In the genomic region with DNA sequence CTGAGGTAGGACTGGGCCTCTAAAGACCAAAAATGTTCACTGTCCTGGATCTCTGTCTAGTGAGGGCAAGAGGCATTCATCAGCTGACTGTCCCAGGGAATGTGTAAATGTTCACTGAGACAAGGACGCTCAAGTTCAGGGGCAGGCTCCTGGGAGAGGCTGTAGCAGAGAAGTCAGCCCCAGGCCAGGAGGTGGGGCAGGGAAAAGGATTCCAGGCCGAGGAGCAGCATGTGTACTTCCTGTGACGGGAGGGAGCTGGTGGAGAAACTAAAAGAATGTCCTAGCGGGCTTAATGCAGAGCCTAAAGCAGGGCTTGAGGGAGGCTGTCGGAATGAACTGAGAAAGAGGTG, we compare ENCODE assay signal across 14 cellular contexts.
A peak's percentile ranks its signal among the peaks of the same experiment; 100 is the strongest.
DNase-seq lines count a peak whose midpoint lies in the region; ATAC-seq, FAIRE-seq and TF ChIP-seq lines count a peak whose summit lies in the region.
"Had no signal": no experiment of that assay in that cellular context is flagged by ENCODE, and none has a peak within 500 bp of the region (broad histone marks: within the 10 kb centered on the region; RNA-seq: fewer than 3 reads in every experiment).

No MANE protein-coding gene starts in this region.

- no peak overlapping the region; the same call in 1 of the 2 replicates for H2AFZ ChIP-seq in GM23338

- peaks cover 28% of the 10 kb centered on the region for H3K4me1 ChIP-seq in GM23338 (ENCODE audit: insufficient read depth)
- peaks cover 4% of the 10 kb centered on the region for H3K4me1 ChIP-seq in suprapubic skin

- H3F3A ChIP-seq in GM23338 (replicated peaks; ENCODE audit: low read depth): no peaks in the 10 kb centered on the region

- H3K9me3 Mint-ChIP-seq in GM23338: peaks cover 19% of the 10 kb centered on the region
- H3K9me3 Mint-ChIP-seq: IgD-negative memory B cell; stimulated activated naive CD8-positive, alpha-beta T cell treated with anti-CD3 and anti-CD28 coated beads, Interleukin-15, amount 100 ng/mL, for 72 hours had no signal

- H3K27me3 Mint-ChIP-seq in GM23338 (ENCODE audit: insufficient read depth, low read depth, poor library complexity): peaks cover 2% of the 10 kb centered on the region

- intact Hi-C loops in left cardiac atrium (cut with DNase I) (no loop called here), sciatic nerve (cut with DNase I) (no loop called here)

- H3K27me3 ChIP-seq in GM23338 (ENCODE audit: insufficient read depth): no peaks in the 10 kb centered on the region
- H3K27me3 ChIP-seq in bronchial epithelial cell (ENCODE audit: control insufficient read depth, insufficient read depth, low read length): no peaks in the 10 kb centered on the region
- H3K27me3 ChIP-seq in suprapubic skin: no peaks in the 10 kb centered on the region

- ATAC-seq in GM23338 (peak; percentile 56), left cardiac atrium (peak; percentile 60 to 63), sciatic nerve (peak; percentile 89)
- ATAC-seq: activated CD4-positive, CD25-positive, alpha-beta regulatory T cell treated with anti-CD3 and anti-CD28 coated beads, Interleukin-2, amount 50 U/mL, for 24 hours had no signal

- TF ChIP-seq CTCF in GM23338 (conservative IDR thresholded peaks at IDR 0.05; ENCODE audit: low read depth in 2 of 2): no peak
- no peak for TF ChIP-seq CTCF in bronchial epithelial cell (IDR thresholded peaks at IDR 0.05; ENCODE audit: insufficient read depth, low read length, severe bottlenecking)
- no peak for TF ChIP-seq CTCF in suprapubic skin (IDR thresholded peaks at IDR 0.05)

- no peak for FAIRE-seq in bronchial epithelial cell (lab: Jason Lieb, UNC)

- H4K20me1 ChIP-seq in GM23338 (replicated peaks; ENCODE audit: insufficient read depth): no peaks in the 10 kb centered on the region

- no peak for TF ChIP-seq EP300 in suprapubic skin (IDR thresholded peaks at IDR 0.05)

- 29% methylated on average over 5 of the region's 5 CpGs for WGBS in suprapubic skin

- H3K9me2 ChIP-seq in GM23338 (ENCODE audit: insufficient read depth): 0 out of 2 replicates have a peak, but pooled peaks cover 3% of the 10 kb centered on the region

- H3K36me3 ChIP-seq in GM23338 (ENCODE audit: insufficient read depth) (no peaks in the 10 kb centered on the region; the same call in 1 of the 2 replicates), bronchial epithelial cell (ENCODE audit: control insufficient read depth, insufficient read depth, low read length) (no peaks in the 10 kb centered on the region), suprapubic skin (no peaks in the 10 kb centered on the region)

- H3K79me2 ChIP-seq in GM23338 (replicated peaks; ENCODE audit: insufficient read depth): no peaks in the 10 kb centered on the region

- H3K27ac Mint-ChIP-seq in GM23338: no peak overlapping the region; the same call in 1 of the 2 replicates
- H3K27ac Mint-ChIP-seq: IgD-negative memory B cell had no signal

- H3K36me3 Mint-ChIP-seq in GM23338 (ENCODE audit: low read depth): peaks cover 10% of the 10 kb centered on the region
- H3K36me3 Mint-ChIP-seq: IgD-negative memory B cell had no signal

- TF ChIP-seq POLR2A in suprapubic skin (IDR thresholded peaks at IDR 0.05): no peak

- peak overlapping the region; percentile 2; the same call in 1 of the 3 replicates for H3K4me3 Mint-ChIP-seq in GM23338
- H3K4me3 Mint-ChIP-seq: IgD-negative memory B cell; nephron; stimulated activated naive CD8-positive, alpha-beta T cell treated with anti-CD3 and anti-CD28 coated beads, Interleukin-15, amount 100 ng/mL, for 72 hours had no signal

- no peaks in the 10 kb centered on the region for H3K9me3 ChIP-seq in suprapubic skin

- H3K27ac ChIP-seq in GM23338 (ENCODE audit: low read depth) (no peak overlapping the region), suprapubic skin (no peak overlapping the region)

- peak overlapping the region; percentile 20; the same call in 1 of the 2 replicates for H3K4me2 ChIP-seq in GM23338

- H3K4me3 ChIP-seq in GM23338: no peak overlapping the region
- no peak overlapping the region for H3K4me3 ChIP-seq in bronchial epithelial cell (ENCODE audit: low read depth, low read length)
- no peak overlapping the region for H3K4me3 ChIP-seq in suprapubic skin

- H3K4me1 Mint-ChIP-seq in GM23338: peaks cover 36% of the 10 kb centered on the region
- H3K4me1 Mint-ChIP-seq: stimulated activated naive CD8-positive, alpha-beta T cell treated with anti-CD3 and anti-CD28 coated beads, Interleukin-15, amount 100 ng/mL, for 72 hours had no signal

- DNase-seq in GM23338 (ENCODE audit: low spot score) (peak; percentile 37), bronchial epithelial cell (ENCODE audit: low read depth) (peak; percentile 31), left cardiac atrium (no peak), sciatic nerve (ENCODE audit: low spot score) (no peak), NK-92 (lab: John Stamatoyannopoulos, UW; ENCODE audit: unreplicated experiment) (no peak), suprapubic skin (ENCODE audit: low spot score in 2 of 2) (no peak), COLO829 (ENCODE audit: low spot score) (no peak), NCI-H1105 (lab: John Stamatoyannopoulos, UW) (no peak)
- DNase-seq: cortex of kidney; DMS53; stimulated activated naive CD8-positive, alpha-beta T cell treated with anti-CD3 and anti-CD28 coated beads, Interleukin-15, amount 100 ng/mL, for 72 hours had no signal

TF ChIP-seq in GM23338, 12 proteins besides CTCF, POLR2A, EP300 and RAD21 (continues in another document):
- TF ChIP-seq ZNF331 (CRISPR knock-in tag; IDR thresholded peaks at IDR 0.05; ENCODE audit: low read depth): no peak
- no peak for TF ChIP-seq NANOG (IDR thresholded peaks at IDR 0.05; ENCODE audit: borderline replicate concordance)
- no peak for TF ChIP-seq REST (IDR thresholded peaks at IDR 0.05; ENCODE audit: unreplicated experiment)
- TF ChIP-seq, protein P1, sequence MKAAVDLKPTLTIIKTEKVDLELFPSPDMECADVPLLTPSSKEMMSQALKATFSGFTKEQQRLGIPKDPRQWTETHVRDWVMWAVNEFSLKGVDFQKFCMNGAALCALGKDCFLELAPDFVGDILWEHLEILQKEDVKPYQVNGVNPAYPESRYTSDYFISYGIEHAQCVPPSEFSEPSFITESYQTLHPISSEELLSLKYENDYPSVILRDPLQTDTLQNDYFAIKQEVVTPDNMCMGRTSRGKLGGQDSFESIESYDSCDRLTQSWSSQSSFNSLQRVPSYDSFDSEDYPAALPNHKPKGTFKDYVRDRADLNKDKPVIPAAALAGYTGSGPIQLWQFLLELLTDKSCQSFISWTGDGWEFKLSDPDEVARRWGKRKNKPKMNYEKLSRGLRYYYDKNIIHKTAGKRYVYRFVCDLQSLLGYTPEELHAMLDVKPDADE (IDR thresholded peaks at IDR 0.05): no peak
- TF ChIP-seq STAT1 (IDR thresholded peaks at IDR 0.05; ENCODE audit: unreplicated experiment): no peak
- no peak for TF ChIP-seq POLR2AphosphoS5 (IDR thresholded peaks at IDR 0.05; ENCODE audit: low read depth)
- TF ChIP-seq CREB1 (CRISPR knock-in tag; IDR thresholded peaks at IDR 0.05; ENCODE audit: low read depth): no peak
- no peak for TF ChIP-seq EZH2 (IDR thresholded peaks at IDR 0.05; ENCODE audit: low read depth, unreplicated experiment)

Comparison
In these comparisons a context has a peak if more than half of its experiments do, and no peak if none do; other contexts are left out.
1. DNase-seq: peak in GM23338 (single experiment) and bronchial epithelial cell (single experiment); none in left cardiac atrium (single experiment), sciatic nerve (single experiment), NK-92 (single experiment), suprapubic skin (0 of 2), COLO829 (single experiment) and NCI-H1105 (single experiment).
2. Peak in every context shown above with its lines, with median percentiles within 50 percentile points of each other: ATAC-seq.